ENCODE assay signal across 8 cellular contexts in the genomic region with DNA sequence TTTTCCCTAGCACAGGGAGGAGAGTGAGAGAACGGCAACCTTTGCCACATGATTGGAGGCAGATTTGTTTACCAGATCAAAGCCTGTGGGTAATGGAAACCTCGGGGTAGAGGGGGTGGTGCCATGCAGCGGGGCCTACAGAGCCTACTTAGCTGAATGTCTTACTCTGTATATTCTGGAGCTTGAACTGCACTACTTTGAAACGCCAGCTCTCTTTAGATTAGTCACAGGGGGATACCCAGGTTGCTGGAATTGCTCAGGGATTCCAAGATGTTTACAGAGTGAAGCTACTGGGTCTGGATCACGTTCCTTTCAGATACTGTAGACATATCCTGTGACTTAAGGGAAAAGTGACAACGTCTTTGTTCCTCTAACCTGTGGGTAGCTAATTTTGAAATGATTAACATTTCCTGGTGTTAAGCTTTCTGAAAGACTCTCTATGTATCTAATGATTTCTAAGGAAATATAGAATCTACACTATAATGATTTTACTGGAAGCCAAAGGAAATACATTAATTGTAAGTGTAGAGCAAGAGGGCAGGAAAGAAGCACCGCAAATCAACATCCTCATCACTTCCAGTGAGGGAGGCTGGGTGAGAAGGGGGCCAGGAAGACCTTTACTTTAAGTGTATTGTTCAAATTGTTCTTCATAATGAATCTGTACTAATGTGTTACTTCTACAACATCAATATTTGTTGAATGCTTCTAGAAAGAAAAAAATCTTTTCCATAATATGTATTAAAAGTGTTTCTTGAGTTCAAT.
DNase-seq lines count a peak whose midpoint lies in the region; ATAC-seq, FAIRE-seq and TF ChIP-seq lines count a peak whose summit lies in the region.

No MANE protein-coding gene starts in this region.

- H3K9me3 Mint-ChIP-seq in activated CD4-positive, alpha-beta memory T cell treated with anti-CD3 and anti-CD28 coated beads for 36 hours, result no peaks in the 10 kb centered on the region

- H3K36me3 ChIP-seq in GM23248 (ENCODE audit: low read depth), result no peaks in the 10 kb centered on the region
- no peaks in the 10 kb centered on the region for H3K36me3 ChIP-seq in PC-9 (ENCODE audit: low read depth)

- H3K27ac Mint-ChIP-seq in activated CD4-positive, alpha-beta memory T cell treated with anti-CD3 and anti-CD28 coated beads for 36 hours, result peak overlapping the region; percentile 87

- peaks cover 9% of the 10 kb centered on the region for H3F3A ChIP-seq in GM23248 (ENCODE audit: insufficient read depth)
- H3F3A ChIP-seq in PC-9 (ENCODE audit: insufficient read depth, low read depth), result no peaks in the 10 kb centered on the region

- H2AFZ ChIP-seq in GM23248 (peak overlapping the region; percentile 68), PC-9 (no peak overlapping the region)

- no peaks in the 10 kb centered on the region for H3K36me3 Mint-ChIP-seq in activated CD4-positive, alpha-beta memory T cell treated with anti-CD3 and anti-CD28 coated beads for 36 hours

- FAIRE-seq in urothelium cell line (lab: Jason Lieb, UNC), result no peak

- peak overlapping the region; percentile 2 for H3K4me2 ChIP-seq in GM23248 (ENCODE audit: unreplicated experiment)
- H3K4me2 ChIP-seq in PC-9, result no peak overlapping the region

- TF ChIP-seq CTCF in fibroblast of mammary gland (conservative IDR thresholded peaks at IDR 0.05; ENCODE audit: control insufficient read depth, insufficient read depth, low read depth, low read length) (no peak), omental fat pad (IDR thresholded peaks at IDR 0.05) (no peak), PC-9 (conservative IDR thresholded peaks at IDR 0.05) (no peak)

- peak overlapping the region; percentile 10; the same call in 1 of the 2 replicates for H3K9ac ChIP-seq in GM23248

- WGBS in GM23248 (ENCODE audit: low coverage in 1 of 2, low lambda C conversion rate in 2 of 2, missing lambda C conversion rate in 2 of 2), 2 experiments, result 25 to 26% methylated on average over 7 of the region's 7 CpGs

- H3K4me1 ChIP-seq in GM23248 (ENCODE audit: insufficient read depth) (peaks cover 11% of the 10 kb centered on the region), PC-9 (replicated peaks; ENCODE audit: insufficient read depth) (no peaks in the 10 kb centered on the region)

- peak overlapping the region; percentile 11 for H3K4me3 Mint-ChIP-seq in activated CD4-positive, alpha-beta memory T cell treated with anti-CD3 and anti-CD28 coated beads for 36 hours

- H3K27ac ChIP-seq in GM23248 (no peak overlapping the region), PC-9 (no peak overlapping the region)

- H3K4me3 ChIP-seq in GM23248 (no peak overlapping the region), fibroblast of mammary gland (ENCODE audit: control insufficient read depth, low read depth, low read length) (no peak overlapping the region), PC-9 (no peak overlapping the region)

- H3K9me3 ChIP-seq in GM23248 (ENCODE audit: low read depth) (no peaks in the 10 kb centered on the region), PC-9 (ENCODE audit: insufficient read depth, low read depth) (no peaks in the 10 kb centered on the region)

- H3K27me3 ChIP-seq in GM23248 (replicated peaks; ENCODE audit: insufficient read depth), result no peaks in the 10 kb centered on the region
- no peaks in the 10 kb centered on the region; the same call in 1 of the 2 replicates for H3K27me3 ChIP-seq in PC-9 (ENCODE audit: insufficient read depth, low read depth)

- in situ Hi-C loops in GM23248 (cut with MboI), result no loop called here

- H3K9me2 ChIP-seq in GM23248 (ENCODE audit: insufficient read depth), result no peaks in the 10 kb centered on the region
- no peaks in the 10 kb centered on the region for H3K9me2 ChIP-seq in PC-9 (ENCODE audit: insufficient read depth)

- H4K20me1 ChIP-seq in GM23248 (ENCODE audit: insufficient read depth) (no peaks in the 10 kb centered on the region), PC-9 (ENCODE audit: insufficient read depth) (no peaks in the 10 kb centered on the region)

- BruUV-seq in PC-9 (replicated peaks; lab: Mats Ljungman, UMichigan), result no TSS peak

- H3K79me2 ChIP-seq in GM23248 (ENCODE audit: insufficient read depth), result no peaks in the 10 kb centered on the region
- H3K79me2 ChIP-seq in PC-9 (ENCODE audit: low read depth), result no peaks in the 10 kb centered on the region

- CTCF ChIA-PET in activated CD4-positive, alpha-beta memory T cell treated with anti-CD3 and anti-CD28 coated beads for 36 hours (lab: Charles Lee), result interaction anchor here (1.0 kb wide), 1 partner anchor 66 kb away, joined by 3 read pairs; the partner anchor contains the start of gene DACT1
- CTCF ChIA-PET in PC-9 (lab: Charles Lee), result no interaction called here

- peaks cover 39% of the 10 kb centered on the region for H3K4me1 Mint-ChIP-seq in activated CD4-positive, alpha-beta memory T cell treated with anti-CD3 and anti-CD28 coated beads for 36 hours (ENCODE audit: low read depth)

- H3K27me3 Mint-ChIP-seq in activated CD4-positive, alpha-beta memory T cell treated with anti-CD3 and anti-CD28 coated beads for 36 hours, result no peaks in the 10 kb centered on the region

- DNase-seq in GM23248 (peak; percentile 82), fibroblast of mammary gland (ENCODE audit: low read depth) (peak; percentile 40), omental fat pad (ENCODE audit: low spot score) (no peak), urothelium cell line (ENCODE audit: low spot score) (no peak), NCI-H1105 treated with DMSO at 0.1 percent for 48 hours (lab: John Stamatoyannopoulos, UW) (no peak), PC-9 (no peak)
- peak; percentile 77 for DNase-seq in activated CD4-positive, alpha-beta memory T cell treated with anti-CD3 and anti-CD28 coated beads for 36 hours
- peak; percentile 35 to 36 for DNase-seq in stimulated activated CD4-positive, alpha-beta T cell treated with anti-CD3 and anti-CD28 coated beads, Interleukin-2, amount 100 ng/mL, for 48 hours

- no peak for ATAC-seq in omental fat pad (ENCODE audit: low FRiP score)

- POLR2A ChIA-PET in activated CD4-positive, alpha-beta memory T cell treated with anti-CD3 and anti-CD28 coated beads for 36 hours (lab: Charles Lee), result interaction anchor here (1.1 kb wide), 1 partner anchor 142 kb away, joined by 4 read pairs; no protein-coding TSS in a partner anchor
- POLR2A ChIA-PET in PC-9 (lab: Charles Lee; ENCODE audit: unreplicated experiment), result no interaction called here

- intact Hi-C loops in activated CD4-positive, alpha-beta memory T cell treated with anti-CD3 and anti-CD28 coated beads for 36 hours (cut with micrococcal nuclease), result loop anchor here (1.0 to 5.0 kb wide), 4 partner anchors 27 to 165 kb away; partner anchors contain the start of gene DACT1
- intact Hi-C loops in PC-9 (cut with micrococcal nuclease; ENCODE audit: unreplicated experiment), result no loop called here

Comparison
In these comparisons a context has a peak if more than half of its experiments do, and no peak if none do; other contexts are left out.
1. DNase-seq: peak in GM23248 (single experiment), activated CD4-positive, alpha-beta memory T cell treated with anti-CD3 and anti-CD28 coated beads for 36 hours (single experiment), fibroblast of mammary gland (single experiment) and stimulated activated CD4-positive, alpha-beta T cell treated with anti-CD3 and anti-CD28 coated beads, Interleukin-2, amount 100 ng/mL, for 48 hours (2 of 2); none in omental fat pad (single experiment), urothelium cell line (single experiment), NCI-H1105 treated with DMSO at 0.1 percent for 48 hours (single experiment) and PC-9 (0 of 2).